Comparison of ENCODE assay signal across 11 cellular contexts in the genomic region with DNA sequence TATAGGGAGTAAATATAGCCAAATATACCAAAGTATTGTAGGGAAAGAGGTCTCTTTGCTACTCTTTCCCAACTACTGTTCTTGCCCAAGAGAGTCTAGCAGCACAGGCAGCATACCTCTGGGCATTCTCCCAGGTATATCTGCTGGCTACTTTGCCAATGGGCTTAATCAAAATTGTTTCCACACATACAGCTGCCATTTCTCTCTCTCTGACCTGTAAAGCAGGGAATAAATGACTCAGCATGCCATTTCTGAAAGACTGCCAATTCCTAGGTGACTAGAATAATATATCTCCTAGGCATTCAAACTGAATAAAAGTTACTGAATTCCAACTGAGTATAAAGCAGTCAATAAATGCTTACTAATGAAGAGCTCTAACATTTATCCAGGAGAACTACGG. TPM values are rescaled to one million over a fixed set of nuclear protein-coding genes. Genes with fewer than 3 reads are reported as not detected.
A peak's percentile ranks its signal among the peaks of the same experiment; 100 is the strongest.
DNase-seq lines count a peak whose midpoint lies in the region; FAIRE-seq and TF ChIP-seq lines count a peak whose summit lies in the region.
"Had no signal": no experiment of that assay in that cellular context is flagged by ENCODE, and none has a peak within 500 bp of the region (broad histone marks: within the 10 kb centered on the region; RNA-seq: fewer than 3 reads in every experiment).

No MANE protein-coding gene starts in this region.

- no peaks in the 10 kb centered on the region for H3K9me3 Mint-ChIP-seq in astrocyte (ENCODE audit: unreplicated experiment)
- H3K9me3 Mint-ChIP-seq in activated CD4-positive, alpha-beta memory T cell treated with anti-CD3 and anti-CD28 coated beads, Interleukin-2, amount 10 ng/mL, durations not matched to agents 7 days and 5 days: no peaks in the 10 kb centered on the region
- no peaks in the 10 kb centered on the region for H3K9me3 Mint-ChIP-seq in CD4-positive, alpha-beta memory T cell

- H3K4me3 ChIP-seq in astrocyte (ENCODE audit: insufficient read depth, low read depth, low read length): no peak overlapping the region
- no peak overlapping the region for H3K4me3 ChIP-seq in CD4-positive, alpha-beta memory T cell (ENCODE audit: low read length in 2 of 2)
- H3K4me3 ChIP-seq: gastroesophageal sphincter had no signal

- H3K4me1 Mint-ChIP-seq in astrocyte (ENCODE audit: low read depth, unreplicated experiment): no peaks in the 10 kb centered on the region
- H3K4me1 Mint-ChIP-seq in activated CD4-positive, alpha-beta memory T cell treated with anti-CD3 and anti-CD28 coated beads, Interleukin-2, amount 10 ng/mL, durations not matched to agents 7 days and 5 days: peaks cover 10% of the 10 kb centered on the region
- H3K4me1 Mint-ChIP-seq in CD4-positive, alpha-beta memory T cell: peaks cover 0 to 2% (median under 1%) of the 10 kb centered on the region in 4 donors

- no peak overlapping the region for H2AFZ ChIP-seq in astrocyte (ENCODE audit: low read depth, low read length)

- TF ChIP-seq CTCF in astrocyte (IDR thresholded peaks at IDR 0.05; ENCODE audit: insufficient read depth, low read depth, low read length) (no peak), GM10248 (IDR thresholded peaks at IDR 0.05; ENCODE audit: control extremely low read depth, extremely low read depth, low read depth, missing control alignments) (no peak)

- peaks cover 6% of the 10 kb centered on the region for H3K79me2 ChIP-seq in astrocyte (ENCODE audit: insufficient read depth, low read length)

- H3K27me3 ChIP-seq in astrocyte (ENCODE audit: insufficient read depth, low read length): no peaks in the 10 kb centered on the region
- no peaks in the 10 kb centered on the region for H3K27me3 ChIP-seq in CD4-positive, alpha-beta memory T cell (ENCODE audit: insufficient read depth, low read length)
- H3K27me3 ChIP-seq: gastroesophageal sphincter, neutrophil had no signal

- H3K27me3 Mint-ChIP-seq in astrocyte (ENCODE audit: low read depth, unreplicated experiment): no peaks in the 10 kb centered on the region
- H3K27me3 Mint-ChIP-seq in activated CD4-positive, alpha-beta memory T cell treated with anti-CD3 and anti-CD28 coated beads, Interleukin-2, amount 10 ng/mL, durations not matched to agents 7 days and 5 days: no peaks in the 10 kb centered on the region
- no peaks in the 10 kb centered on the region for H3K27me3 Mint-ChIP-seq in CD4-positive, alpha-beta memory T cell

- DNase-seq in AG08395 (ENCODE audit: low spot score): peak; percentile 17
- DNase-seq in HT1080 (ENCODE audit: low read depth): peak; percentile 76
- DNase-seq in astrocyte (ENCODE audit: low read depth): peak; percentile 72
- DNase-seq in inferior parietal cortex (ENCODE audit: extremely low spot score): peak; percentile 19
- DNase-seq in activated CD4-positive, alpha-beta memory T cell treated with anti-CD3 and anti-CD28 coated beads, Interleukin-2, amount 10 ng/mL, durations not matched to agents 7 days and 5 days: no peak
- no peak for DNase-seq in CD4-positive, alpha-beta memory T cell
- DNase-seq in GM10248 (ENCODE audit: extremely low spot score): no peak
- DNase-seq in MV-4-11 (lab: John Stamatoyannopoulos, UW): no peak
- DNase-seq: activated CD8-positive, alpha-beta memory T cell treated with anti-CD3 and anti-CD28 coated beads, Interleukin-2, amount 50 U/mL, for 4 hours had no signal

- H3K27ac ChIP-seq in astrocyte (ENCODE audit: low read depth, low read length): no peak overlapping the region
- no peak overlapping the region for H3K27ac ChIP-seq in CD4-positive, alpha-beta memory T cell (ENCODE audit: low read depth, low read length)
- H3K27ac ChIP-seq: neutrophil had no signal

- H3K4me3 Mint-ChIP-seq in astrocyte (ENCODE audit: unreplicated experiment): no peak overlapping the region
- H3K4me3 Mint-ChIP-seq in activated CD4-positive, alpha-beta memory T cell treated with anti-CD3 and anti-CD28 coated beads, Interleukin-2, amount 10 ng/mL, durations not matched to agents 7 days and 5 days: no peak overlapping the region
- H3K4me3 Mint-ChIP-seq in CD4-positive, alpha-beta memory T cell: no peak overlapping the region

- no peaks in the 10 kb centered on the region for H3K9me3 ChIP-seq in astrocyte (ENCODE audit: insufficient read depth, low read depth, low read length)
- no peaks in the 10 kb centered on the region for H3K9me3 ChIP-seq in CD4-positive, alpha-beta memory T cell (ENCODE audit: control insufficient read depth in 1 of 2, low read length in 2 of 2)
- H3K9me3 ChIP-seq: gastroesophageal sphincter, neutrophil had no signal

- peak overlapping the region; percentile 15 for H3K4me2 ChIP-seq in astrocyte (ENCODE audit: low read length)

- no peaks in the 10 kb centered on the region for H3K36me3 Mint-ChIP-seq in astrocyte (ENCODE audit: low read depth, unreplicated experiment)
- peaks cover 37% of the 10 kb centered on the region for H3K36me3 Mint-ChIP-seq in activated CD4-positive, alpha-beta memory T cell treated with anti-CD3 and anti-CD28 coated beads, Interleukin-2, amount 10 ng/mL, durations not matched to agents 7 days and 5 days (ENCODE audit: low read depth)
- H3K36me3 Mint-ChIP-seq in CD4-positive, alpha-beta memory T cell: peaks cover 15 to 32% of the 10 kb centered on the region in 2 donors

- H4K20me1 ChIP-seq in astrocyte (ENCODE audit: insufficient read depth, low read length): peaks cover 15% of the 10 kb centered on the region

- CTCF ChIA-PET in activated CD4-positive, alpha-beta memory T cell treated with anti-CD3 and anti-CD28 coated beads, Interleukin-2, amount 10 ng/mL, durations not matched to agents 7 days and 5 days (lab: Charles Lee): no interaction called here
- CTCF ChIA-PET in CD4-positive, alpha-beta memory T cell (lab: Charles Lee; ENCODE audit: partially characterized antibody): interaction anchor here (7.1 kb wide), 1 partner anchor 52 kb away, joined by 77 read pairs; no protein-coding TSS in a partner anchor
- CTCF ChIA-PET in GM10248 (lab: Yijun Ruan, JAX): interaction anchor here (1.1 to 1.2 kb wide), 2 partner anchors 14 to 20 kb away, joined by 3 read pairs; no protein-coding TSS in a partner anchor

- no peak for FAIRE-seq in astrocyte (lab: Jason Lieb, UNC)

- POLR2A ChIA-PET in activated CD4-positive, alpha-beta memory T cell treated with anti-CD3 and anti-CD28 coated beads, Interleukin-2, amount 10 ng/mL, durations not matched to agents 7 days and 5 days (lab: Charles Lee): interaction anchor here (0.6 kb wide), 1 partner anchor 9 kb away, joined by 3 read pairs; no protein-coding TSS in a partner anchor
- POLR2A ChIA-PET in CD4-positive, alpha-beta memory T cell (lab: Charles Lee; ENCODE audit: partially characterized antibody): no interaction called here
- POLR2A ChIA-PET in GM10248 (lab: Yijun Ruan, JAX): no interaction called here

- peaks cover 30% of the 10 kb centered on the region for H3K36me3 ChIP-seq in astrocyte (ENCODE audit: insufficient read depth, low read length)
- peaks cover 6% of the 10 kb centered on the region for H3K36me3 ChIP-seq in CD4-positive, alpha-beta memory T cell (ENCODE audit: insufficient read depth, low read length)

- no peak overlapping the region for H3K27ac Mint-ChIP-seq in astrocyte (ENCODE audit: unreplicated experiment)
- H3K27ac Mint-ChIP-seq in activated CD4-positive, alpha-beta memory T cell treated with anti-CD3 and anti-CD28 coated beads, Interleukin-2, amount 10 ng/mL, durations not matched to agents 7 days and 5 days: no peak overlapping the region
- peak overlapping the region in 2 of 7 donors; percentile 22 to 36 for H3K27ac Mint-ChIP-seq in CD4-positive, alpha-beta memory T cell

- H3K9ac ChIP-seq in astrocyte (ENCODE audit: low read length): no peak overlapping the region

- intact Hi-C loops in CD4-positive, alpha-beta memory T cell (cut with micrococcal nuclease): loop anchor here (5.0 kb wide), 1 partner anchor 45 kb away; the partner anchor contains the start of gene RDX

- peaks cover 7% of the 10 kb centered on the region for H3K4me1 ChIP-seq in astrocyte (ENCODE audit: insufficient read depth, low read length)
- no peaks in the 10 kb centered on the region for H3K4me1 ChIP-seq in CD4-positive, alpha-beta memory T cell (ENCODE audit: insufficient read depth, low read length)

RNA-seq across cellular contexts. Expression of gene RDX, which starts 44.6 kb away (rescaled TPM):
- total RNA-seq in HT1080 (2014; rRNA removed; shearing (Covaris generic)): 58.0 and 67.6 TPM in 2 replicates
- polyA plus RNA-seq in HT1080 (2015; cell fraction: cytosol; rRNA removed): 46.5 and 61.2 TPM in 2 replicates
- polyA plus RNA-seq in HT1080 (2015; cell fraction: nucleus; rRNA removed): 85.2 and 87.6 TPM in 2 replicates
- 128 and 132 TPM in 2 replicates for total RNA-seq in astrocyte
- total RNA-seq in activated CD4-positive, alpha-beta memory T cell treated with anti-CD3 and anti-CD28 coated beads, Interleukin-2, amount 10 ng/mL, durations not matched to agents 7 days and 5 days: 10 to 100 TPM; 53.5 to 54.4 TPM
- total RNA-seq in CD4-positive, alpha-beta memory T cell: 10 to 100 TPM; 22.4 to 26.5 TPM
- polyA plus RNA-seq in CD4-positive, alpha-beta memory T cell: 10 to 100 TPM; 14.3 to 18.7 TPM

Comparison
In these comparisons a context has a peak if more than half of its experiments do, and no peak if none do; other contexts are left out.
1. DNase-seq: peak in AG08395 (single experiment), HT1080 (single experiment), astrocyte (single experiment) and inferior parietal cortex (single experiment); none in activated CD4-positive, alpha-beta memory T cell treated with anti-CD3 and anti-CD28 coated beads, Interleukin-2, amount 10 ng/mL, durations not matched to agents 7 days and 5 days (single experiment), CD4-positive, alpha-beta memory T cell (0 of 5), GM10248 (single experiment) and MV-4-11 (single experiment).